ENCODE assay signal across 20 cellular contexts in genomic region chr18:8620845-8621244, GRCh38. TPM values are rescaled to one million over a fixed set of nuclear protein-coding genes. Genes with fewer than 3 reads are reported as not detected.
DNase-seq lines count a peak whose midpoint lies in the region; ATAC-seq, FAIRE-seq and TF ChIP-seq lines count a peak whose summit lies in the region.
"Had no signal": no experiment of that assay in that cellular context is flagged by ENCODE, and none has a peak within 500 bp of the region (broad histone marks: within the 10 kb centered on the region; RNA-seq: fewer than 3 reads in every experiment).

No MANE protein-coding gene starts in this region.

- H3K4me1 ChIP-seq in mucosa of descending colon (ENCODE audit: low read depth), result peaks cover 8% of the 10 kb centered on the region

- no peak overlapping the region for H3K4me3 ChIP-seq in mucosa of descending colon

- H3K27ac ChIP-seq in CD4-positive, alpha-beta T cell (ENCODE audit: low read depth, low read length), result no peak overlapping the region
- H3K27ac ChIP-seq: foreskin keratinocyte, HL-60 had no signal

- CTCF ChIA-PET in CD4-positive, alpha-beta T cell (lab: Charles Lee), result no interaction called here

- H3K36me3 ChIP-seq in mucosa of descending colon (ENCODE audit: low read depth), result no peaks in the 10 kb centered on the region

- POLR2A ChIA-PET in CD4-positive, alpha-beta T cell (lab: Charles Lee), result no interaction called here

- peak; percentile 48 for TF ChIP-seq POLR2A in GM12892 (IDR thresholded peaks at IDR 0.05; ENCODE audit: low read depth, low read length)

- H3K27me3 Mint-ChIP-seq in CD4-positive, alpha-beta T cell, result no peaks in the 10 kb centered on the region
- no peaks in the 10 kb centered on the region for H3K27me3 Mint-ChIP-seq in dendritic cell treated with granulocyte-macrophage colony-stimulating factor and Interleukin-4, amounts not matched to agents 40 ng/mL and 50 ng/mL, for 4 days
- no peaks in the 10 kb centered on the region for H3K27me3 Mint-ChIP-seq in natural killer cell (ENCODE audit: low read depth in 2 of 2)

- no peak for ATAC-seq in CD4-positive, alpha-beta T cell (ENCODE audit: poor library complexity)
- ATAC-seq in natural killer cell (peak in 2 of 3 donors; percentile 35 to 52), mucosa of descending colon (no peak)
- ATAC-seq: foreskin keratinocyte, left ventricle myocardium superior had no signal

- no peaks in the 10 kb centered on the region for H3K9me3 Mint-ChIP-seq in CD4-positive, alpha-beta T cell
- H3K9me3 Mint-ChIP-seq in dendritic cell treated with granulocyte-macrophage colony-stimulating factor and Interleukin-4, amounts not matched to agents 40 ng/mL and 50 ng/mL, for 4 days, result no peaks in the 10 kb centered on the region
- H3K9me3 Mint-ChIP-seq in natural killer cell, result peaks cover 0 to 4% of the 10 kb centered on the region in 2 donors
- H3K9me3 Mint-ChIP-seq: activated T-helper 1 cell treated with anti-CD3 and anti-CD28 coated beads, Interleukin-12 subunit alpha, Interleukin-12 subunit beta, Interleukin-2, Interleukin-4 antibody, amounts not matched to agents 30 ng/mL and 10 ng/mL and 1 ng/mL, durations not matched to agents 14 hours and 24 hours and 36 hours had no signal

- intact Hi-C loops in CD4-positive, alpha-beta T cell (cut with DNase I, micrococcal nuclease), result no loop called here
- intact Hi-C loops in dendritic cell treated with granulocyte-macrophage colony-stimulating factor and Interleukin-4, amounts not matched to agents 40 ng/mL and 50 ng/mL, for 4 days (cut with micrococcal nuclease), result no loop called here
- intact Hi-C loops in natural killer cell (cut with micrococcal nuclease), result no loop called here
- intact Hi-C loops in mucosa of descending colon (cut with DNase I, micrococcal nuclease), result no loop called here

- TF ChIP-seq CTCF in CD4-positive, alpha-beta T cell (IDR thresholded peaks at IDR 0.05), result no peak
- TF ChIP-seq CTCF in natural killer cell (IDR thresholded peaks at IDR 0.05) (no peak), D721Med (IDR thresholded peaks at IDR 0.05; ENCODE audit: insufficient read depth, missing control alignments) (no peak), mucosa of descending colon (IDR thresholded peaks at IDR 0.05) (no peak)

- DNase-seq in CD4-positive, alpha-beta T cell, result no peak
- no peak for DNase-seq in GM12892 (ENCODE audit: insufficient read length)
- no peak for DNase-seq in natural killer cell
- no peak for DNase-seq in D721Med (ENCODE audit: insufficient read length, low spot score)
- no peak for DNase-seq in mucosa of descending colon
- DNase-seq in NOMO-1 (lab: John Stamatoyannopoulos, UW; ENCODE audit: unreplicated experiment in 2 of 2), result no peak
- DNase-seq: amniotic stem cell; foreskin keratinocyte; GF-D8; KBM-7; left ventricle myocardium superior; MV-4-11; NCI-H187; NCI-H2227 treated with DMSO at 0.1 percent for 48 hours; SIG-M5; stimulated activated CD4-positive, alpha-beta T cell treated with anti-CD3 and anti-CD28 coated beads, Interleukin-12 subunit alpha, Interleukin-12 subunit beta, amount 100 ng/mL, for 4 hours; stimulated activated CD8-positive, alpha-beta memory T cell treated with anti-CD3 and anti-CD28 coated beads, Interleukin-4, amount 100 ng/mL, for 48 hours had no signal

- H3K9me3 ChIP-seq in CD4-positive, alpha-beta T cell (ENCODE audit: control insufficient read depth, low read length), result no peaks in the 10 kb centered on the region
- H3K9me3 ChIP-seq in mucosa of descending colon, result peaks cover 8% of the 10 kb centered on the region

- H3K4me3 Mint-ChIP-seq in CD4-positive, alpha-beta T cell, result peak overlapping the region; percentile 3
- H3K4me3 Mint-ChIP-seq in dendritic cell treated with granulocyte-macrophage colony-stimulating factor and Interleukin-4, amounts not matched to agents 40 ng/mL and 50 ng/mL, for 4 days, result no peak overlapping the region
- peak overlapping the region; percentile 63 for H3K4me3 Mint-ChIP-seq in natural killer cell
- H3K4me3 Mint-ChIP-seq: activated T-helper 1 cell treated with anti-CD3 and anti-CD28 coated beads, Interleukin-12 subunit alpha, Interleukin-12 subunit beta, Interleukin-2, Interleukin-4 antibody, amounts not matched to agents 30 ng/mL and 10 ng/mL and 1 ng/mL, durations not matched to agents 14 hours and 24 hours and 36 hours had no signal

- FAIRE-seq in GM12892 (lab: Jason Lieb, UNC) (no peak), D721Med (lab: Jason Lieb, UNC) (no peak)

- H3K4me1 Mint-ChIP-seq in CD4-positive, alpha-beta T cell (ENCODE audit: low read depth), result peaks cover 82% of the 10 kb centered on the region
- H3K4me1 Mint-ChIP-seq in dendritic cell treated with granulocyte-macrophage colony-stimulating factor and Interleukin-4, amounts not matched to agents 40 ng/mL and 50 ng/mL, for 4 days (ENCODE audit: low read depth), result peaks cover 72% of the 10 kb centered on the region
- peaks cover 67 to 83% of the 10 kb centered on the region in 2 donors for H3K4me1 Mint-ChIP-seq in natural killer cell

- H3K36me3 Mint-ChIP-seq in CD4-positive, alpha-beta T cell (ENCODE audit: low read depth), result peaks cover 79% of the 10 kb centered on the region
- peaks cover 54% of the 10 kb centered on the region for H3K36me3 Mint-ChIP-seq in dendritic cell treated with granulocyte-macrophage colony-stimulating factor and Interleukin-4, amounts not matched to agents 40 ng/mL and 50 ng/mL, for 4 days (ENCODE audit: low read depth)
- H3K36me3 Mint-ChIP-seq in natural killer cell, result peaks cover 7% of the 10 kb centered on the region

- no peaks in the 10 kb centered on the region for H3K27me3 ChIP-seq in CD4-positive, alpha-beta T cell (ENCODE audit: control insufficient read depth, insufficient read depth, low read length)
- H3K27me3 ChIP-seq: foreskin keratinocyte had no signal

- no peak overlapping the region for H3K27ac Mint-ChIP-seq in CD4-positive, alpha-beta T cell
- peak overlapping the region; percentile 6 for H3K27ac Mint-ChIP-seq in dendritic cell treated with granulocyte-macrophage colony-stimulating factor and Interleukin-4, amounts not matched to agents 40 ng/mL and 50 ng/mL, for 4 days
- H3K27ac Mint-ChIP-seq in natural killer cell, result peak overlapping the region; percentile 83 to 89
- H3K27ac Mint-ChIP-seq: activated T-helper 1 cell treated with anti-CD3 and anti-CD28 coated beads, Interleukin-12 subunit alpha, Interleukin-12 subunit beta, Interleukin-2, Interleukin-4 antibody, amounts not matched to agents 30 ng/mL and 10 ng/mL and 1 ng/mL, durations not matched to agents 14 hours and 24 hours and 36 hours had no signal

RNA-seq across cellular contexts. Expression of gene RAB12, which starts 11.6 kb away (rescaled TPM):
- 10 to 100 TPM; 20.1 to 20.3 TPM for total RNA-seq in CD4-positive, alpha-beta T cell
- polyA plus RNA-seq in GM12892 (2012; ENCODE audit: missing spikeins), result 14.6 TPM
- total RNA-seq in natural killer cell (10 to 100 TPM; 21.3 to 27.5 (median 21.8) TPM), mucosa of descending colon (10 to 100 TPM; 14.2 to 48.2 (median 20.2) TPM)

Comparison
In these comparisons a context has a peak if more than half of its experiments do, and no peak if none do; other contexts are left out.
1. ATAC-seq: peak in natural killer cell (2 of 3); none in CD4-positive, alpha-beta T cell (single experiment) and mucosa of descending colon (single experiment).